ENCODE assay signal across 8 cellular contexts in the genomic region with DNA sequence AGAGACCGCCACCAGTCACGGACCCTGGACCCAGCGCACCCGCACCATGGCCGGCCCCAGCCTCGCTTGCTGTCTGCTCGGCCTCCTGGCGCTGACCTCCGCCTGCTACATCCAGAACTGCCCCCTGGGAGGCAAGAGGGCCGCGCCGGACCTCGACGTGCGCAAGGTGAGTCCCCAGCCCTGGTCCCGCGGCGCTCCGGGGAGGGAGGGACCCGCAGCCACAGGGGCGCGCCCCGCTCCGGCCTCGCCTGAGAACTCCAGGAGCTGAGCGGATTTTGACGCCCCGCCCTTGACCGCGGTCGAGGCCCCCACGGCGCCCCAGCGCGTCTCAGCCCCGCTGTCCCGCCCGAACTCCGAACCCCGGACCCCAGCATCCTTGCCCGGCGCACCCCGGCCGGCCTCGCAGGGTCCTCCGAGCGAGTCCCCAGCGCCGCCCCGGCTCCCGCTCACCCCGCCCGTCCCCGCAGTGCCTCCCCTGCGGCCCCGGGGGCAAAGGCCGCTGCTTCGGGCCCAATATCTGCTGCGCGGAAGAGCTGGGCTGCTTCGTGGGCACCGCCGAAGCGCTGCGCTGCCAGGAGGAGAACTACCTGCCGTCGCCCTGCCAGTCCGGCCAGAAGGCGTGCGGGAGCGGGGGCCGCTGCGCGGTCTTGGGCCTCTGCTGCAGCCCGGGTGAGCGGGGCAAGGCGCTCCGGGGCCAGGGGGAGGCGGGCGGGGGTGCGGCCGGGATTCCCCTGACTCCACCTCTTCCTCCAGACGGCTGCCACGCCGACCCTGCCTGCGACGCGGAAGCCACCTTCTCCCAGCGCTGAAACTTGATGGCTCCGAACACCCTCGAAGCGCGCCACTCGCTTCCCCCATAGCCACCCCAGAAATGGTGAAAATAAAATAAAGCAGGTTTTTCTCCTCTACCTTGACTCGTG.
DNase-seq lines count a peak whose midpoint lies in the region; ATAC-seq lines count a peak whose summit lies in the region.

A gene (plus strand): TSS at position 11 of the 920 bp plus-strand sequence. CDS start 36 bp downstream, at position 47.

- H3K4me1 ChIP-seq in iPS-15b (ENCODE audit: control insufficient read depth, insufficient read depth, low read length): no peaks in the 10 kb centered on the region

- H3K36me3 ChIP-seq in iPS-15b (ENCODE audit: control insufficient read depth, insufficient read depth, low read length): no peaks in the 10 kb centered on the region

- H3K27me3 ChIP-seq in iPS-15b (ENCODE audit: control insufficient read depth, insufficient read depth, low read length): peaks cover 23% of the 10 kb centered on the region

- peak within 1 kb of the TSS; percentile 41 for H3K4me3 ChIP-seq in iPS-15b (ENCODE audit: low read depth, low read length)

- peak; percentile 37 for DNase-seq in NCI-H146 (lab: John Stamatoyannopoulos, UW)
- DNase-seq in activated gamma-delta T cell treated with anti-CD3 and anti-CD28 coated beads, Interleukin-2, amount 50 U/mL, for 16 hours (ENCODE audit: low read depth): peak; percentile 59
- peak; percentile 67 to 68 for DNase-seq in stimulated activated CD4-positive, alpha-beta T cell treated with anti-CD3 and anti-CD28 coated beads, Interleukin-1b, Interleukin-23, amount 100 ng/mL, for 4 hours (ENCODE audit: low read depth in 2 of 2)
- no peak for DNase-seq in KG1 (lab: John Stamatoyannopoulos, UW)
- DNase-seq in DMS79 treated with DMSO at 0.1 percent for 48 hours (lab: John Stamatoyannopoulos, UW): no peak
- no peak for DNase-seq in COLO829 (ENCODE audit: low spot score)

- ATAC-seq in HG02678 (IDR thresholded peaks at IDR 0.05; ENCODE audit: unreplicated experiment): no peak

- H3K9ac ChIP-seq in iPS-15b (ENCODE audit: low read depth, low read length): no peak within 1 kb of the TSS

- H3K9me3 ChIP-seq in iPS-15b (ENCODE audit: control insufficient read depth, insufficient read depth, low read length): no peaks in the 10 kb centered on the region

Comparison
In these comparisons a context has a peak if more than half of its experiments do, and no peak if none do; other contexts are left out.
1. DNase-seq: peak in NCI-H146 (single experiment), activated gamma-delta T cell treated with anti-CD3 and anti-CD28 coated beads, Interleukin-2, amount 50 U/mL, for 16 hours (single experiment) and stimulated activated CD4-positive, alpha-beta T cell treated with anti-CD3 and anti-CD28 coated beads, Interleukin-1b, Interleukin-23, amount 100 ng/mL, for 4 hours (2 of 2); none in KG1 (single experiment), DMS79 treated with DMSO at 0.1 percent for 48 hours (single experiment) and COLO829 (single experiment).